Comparison of ENCODE assay signal across 23 cellular contexts in genomic region chr9:31574006-31574750, GRCh38.
A peak's percentile ranks its signal among the peaks of the same experiment; 100 is the strongest.
DNase-seq lines count a peak whose midpoint lies in the region; ATAC-seq and TF ChIP-seq lines count a peak whose summit lies in the region.
"Had no signal": no experiment of that assay in that cellular context is flagged by ENCODE, and none has a peak within 500 bp of the region (broad histone marks: within the 10 kb centered on the region; RNA-seq: fewer than 3 reads in every experiment).

No MANE protein-coding gene starts in this region.

- ATAC-seq in HG02678 (IDR thresholded peaks at IDR 0.05; ENCODE audit: unreplicated experiment) (no peak), HG03442 (IDR thresholded peaks at IDR 0.05; ENCODE audit: unreplicated experiment) (no peak)
- ATAC-seq: Right ventricle myocardium inferior, upper lobe of right lung had no signal

- H3K9me3 ChIP-seq in adipocyte (ENCODE audit: control insufficient read depth, low read length) = no peaks in the 10 kb centered on the region
- H3K9me3 ChIP-seq: BLaER1, MG63, prostate gland, upper lobe of right lung had no signal

- H3K4me1 ChIP-seq in adipocyte (ENCODE audit: control insufficient read depth, insufficient read depth, low read length) = no peaks in the 10 kb centered on the region
- H3K4me1 ChIP-seq: BLaER1, prostate gland, upper lobe of right lung had no signal

- no peak for TF ChIP-seq CTCF in fibroblast of pulmonary artery (IDR thresholded peaks at IDR 0.05; ENCODE audit: low read length, missing control alignments)
- TF ChIP-seq CTCF in osteocyte (IDR thresholded peaks at IDR 0.05) = no peak
- no peak for TF ChIP-seq CTCF in glutamatergic neuron (IDR thresholded peaks at IDR 0.05; ENCODE audit: partially characterized antibody, unreplicated experiment)

- H3K36me3 Mint-ChIP-seq in osteocyte (ENCODE audit: unreplicated experiment) (no peaks in the 10 kb centered on the region), glutamatergic neuron (ENCODE audit: unreplicated experiment) (no peaks in the 10 kb centered on the region)
- H3K36me3 Mint-ChIP-seq: IgD-negative memory B cell had no signal

- H3K4me1 Mint-ChIP-seq in osteocyte (ENCODE audit: unreplicated experiment) = peaks cover 27% of the 10 kb centered on the region
- peaks cover 4% of the 10 kb centered on the region for H3K4me1 Mint-ChIP-seq in glutamatergic neuron (ENCODE audit: low read depth, unreplicated experiment)
- H3K4me1 Mint-ChIP-seq: IgD-negative memory B cell, neural crest cell had no signal

- H3K27ac Mint-ChIP-seq in osteocyte (ENCODE audit: unreplicated experiment) (peak overlapping the region; percentile 74), glutamatergic neuron (ENCODE audit: unreplicated experiment) (no peak overlapping the region)
- H3K27ac Mint-ChIP-seq: HFFc6 had no signal

- H3K9me3 Mint-ChIP-seq in osteocyte (ENCODE audit: unreplicated experiment) (peaks cover 7% of the 10 kb centered on the region), glutamatergic neuron (ENCODE audit: unreplicated experiment) (no peaks in the 10 kb centered on the region)

- H3K4me3 ChIP-seq in adipocyte (ENCODE audit: low read length) (no peak overlapping the region), fibroblast of pulmonary artery (replicated peaks; ENCODE audit: low read depth, low read length) (no peak overlapping the region)
- H3K4me3 ChIP-seq: BLaER1, GM23248, MG63, prostate gland, upper lobe of right lung had no signal

- no peak overlapping the region for H3K9ac ChIP-seq in adipocyte (ENCODE audit: low read length)
- H3K9ac ChIP-seq: BLaER1, GM23248 had no signal

- H3K27me3 ChIP-seq in adipocyte (replicated peaks; ENCODE audit: control insufficient read depth, insufficient read depth, low read length) = no peaks in the 10 kb centered on the region
- H3K27me3 ChIP-seq: BLaER1, MG63, upper lobe of right lung had no signal

- no peak overlapping the region for H3K4me3 Mint-ChIP-seq in osteocyte (ENCODE audit: unreplicated experiment)
- H3K4me3 Mint-ChIP-seq in glutamatergic neuron (ENCODE audit: unreplicated experiment) = no peak overlapping the region
- H3K4me3 Mint-ChIP-seq: HFFc6, neural crest cell had no signal

- DNase-seq in HT1080 (ENCODE audit: low read depth) (peak; percentile 47), adipocyte (ENCODE audit: low read depth) (peak; percentile 43), fibroblast of pulmonary artery (ENCODE audit: low read depth) (peak; percentile 24), osteocyte (ENCODE audit: extremely low spot score, unreplicated experiment) (no peak), Kasumi-1 (lab: John Stamatoyannopoulos, UW) (no peak), glutamatergic neuron (no peak)
- DNase-seq: activated effector memory CD4-positive, alpha-beta T cell treated with anti-CD3 and anti-CD28 coated beads, Interleukin-2, amount 50 U/mL, for 16 hours; dermis blood vessel endothelial cell; DMS79 treated with DMSO at 0.1 percent for 48 hours; GM23248; HFFc6; MG63; NCI-H2081; NCI-H446; T-helper 9 cell; upper lobe of right lung had no signal

- H3K27me3 Mint-ChIP-seq in osteocyte (ENCODE audit: unreplicated experiment) = no peaks in the 10 kb centered on the region
- no peaks in the 10 kb centered on the region for H3K27me3 Mint-ChIP-seq in glutamatergic neuron (ENCODE audit: unreplicated experiment)
- H3K27me3 Mint-ChIP-seq: IgD-negative memory B cell had no signal

- no peaks in the 10 kb centered on the region for H3K36me3 ChIP-seq in adipocyte (ENCODE audit: control insufficient read depth, insufficient read depth, low read length, severe bottlenecking)
- H3K36me3 ChIP-seq: BLaER1, MG63, prostate gland, upper lobe of right lung had no signal

Comparison
In these comparisons a context has a peak if more than half of its experiments do, and no peak if none do; other contexts are left out.
1. DNase-seq: peak in HT1080 (single experiment), adipocyte (single experiment) and fibroblast of pulmonary artery (single experiment); none in osteocyte (single experiment), Kasumi-1 (0 of 2) and glutamatergic neuron (single experiment).